Comparison of ENCODE assay signal across 26 cellular contexts in genomic region chr4:56535915-56536314, GRCh38. TPM values are rescaled to one million over a fixed set of nuclear protein-coding genes. Genes with fewer than 3 reads are reported as not detected.
"Had no signal": no experiment of that assay in that cellular context is flagged by ENCODE, and none has a peak within 500 bp of the region (broad histone marks: within the 10 kb centered on the region; RNA-seq: fewer than 3 reads in every experiment).

No MANE protein-coding gene starts in this region.

- H3K36me3 Mint-ChIP-seq: stimulated activated naive B cell treated with anti-CD40 and anti-IgM and Interleukin-4, amounts not matched to agents 10 μg/mL and 1 μg/mL and 100 μg/mL, for 72 hours had no signal

- H3K36me3 ChIP-seq: colonic mucosa, esophagus muscularis mucosa, gastroesophageal sphincter, heart left ventricle, left lung, prostate gland, right atrium auricular region, spleen, thoracic aorta, tibial nerve, upper lobe of left lung had no signal

- H3K27ac Mint-ChIP-seq: dendritic cell treated with granulocyte-macrophage colony-stimulating factor and Interleukin-4, amounts not matched to agents 40 ng/mL and 50 ng/mL, for 4 days; naive thymus-derived CD4-positive, alpha-beta T cell; nephron; stimulated activated naive B cell treated with anti-CD40 and anti-IgM and Interleukin-4, amounts not matched to agents 10 μg/mL and 1 μg/mL and 100 μg/mL, for 72 hours; stimulated activated naive CD8-positive, alpha-beta T cell treated with anti-CD3 and anti-CD28 coated beads, Interleukin-15, Interleukin-2, amounts not matched to agents 100 ng/mL and 50 ng/mL, for 24 hours had no signal

- H3K4me2 ChIP-seq: hepatocyte had no signal

- H3K79me2 ChIP-seq: hepatocyte had no signal

- ATAC-seq: foreskin keratinocyte; gastroesophageal sphincter; heart left ventricle; left cardiac atrium; left lung; naive thymus-derived CD4-positive, alpha-beta T cell; stimulated activated naive B cell treated with anti-CD40 and anti-IgM and Interleukin-4, amounts not matched to agents 10 μg/mL and 1 μg/mL and 100 μg/mL, for 72 hours had no signal

- DNase-seq: colonic mucosa; effector CD8-positive, alpha-beta T cell; foreskin keratinocyte; heart left ventricle; left cardiac atrium; left lung; mesenchymal stem cell; midbrain; naive thymus-derived CD4-positive, alpha-beta T cell; nucleus accumbens; spleen; stimulated activated CD4-positive, alpha-beta T cell treated with anti-CD3 and anti-CD28 coated beads, Interleukin-2, amount 100 ng/mL, for 48 hours; stimulated activated naive B cell treated with anti-CD40 and anti-IgM and Interleukin-4, amounts not matched to agents 10 μg/mL and 1 μg/mL and 100 μg/mL, for 72 hours; upper lobe of left lung had no signal

- H3K4me3 ChIP-seq: colonic mucosa, esophagus muscularis mucosa, gastroesophageal sphincter, heart left ventricle, hepatocyte, left lung, prostate gland, right atrium auricular region, skin epidermis, spleen, thoracic aorta, tibial nerve, upper lobe of left lung had no signal

- H3K27ac ChIP-seq: colonic mucosa, esophagus muscularis mucosa, foreskin keratinocyte, gastroesophageal sphincter, heart left ventricle, hepatocyte, left lung, prostate gland, right atrium auricular region, skin epidermis, spleen, thoracic aorta, tibial nerve, upper lobe of left lung had no signal

- H3K4me1 Mint-ChIP-seq: naive thymus-derived CD4-positive, alpha-beta T cell; nephron had no signal

- H3K4me3 Mint-ChIP-seq: dendritic cell treated with granulocyte-macrophage colony-stimulating factor and Interleukin-4, amounts not matched to agents 40 ng/mL and 50 ng/mL, for 4 days; naive thymus-derived CD4-positive, alpha-beta T cell; nephron; stimulated activated naive B cell treated with anti-CD40 and anti-IgM and Interleukin-4, amounts not matched to agents 10 μg/mL and 1 μg/mL and 100 μg/mL, for 72 hours; stimulated activated naive CD8-positive, alpha-beta T cell treated with anti-CD3 and anti-CD28 coated beads, Interleukin-15, Interleukin-2, amounts not matched to agents 100 ng/mL and 50 ng/mL, for 24 hours had no signal

- H3K9me3 ChIP-seq: colonic mucosa, esophagus muscularis mucosa, gastroesophageal sphincter, heart left ventricle, left lung, prostate gland, right atrium auricular region, spleen, thoracic aorta, tibial nerve, upper lobe of left lung had no signal

- H3K4me1 ChIP-seq: colonic mucosa, foreskin keratinocyte, prostate gland had no signal

- H3K27me3 ChIP-seq: right atrium auricular region, tibial nerve, upper lobe of left lung had no signal

- H3K9me3 Mint-ChIP-seq: dendritic cell treated with granulocyte-macrophage colony-stimulating factor and Interleukin-4, amounts not matched to agents 40 ng/mL and 50 ng/mL, for 4 days; nephron; stimulated activated naive B cell treated with anti-CD40 and anti-IgM and Interleukin-4, amounts not matched to agents 10 μg/mL and 1 μg/mL and 100 μg/mL, for 72 hours; stimulated activated naive CD8-positive, alpha-beta T cell treated with anti-CD3 and anti-CD28 coated beads, Interleukin-15, Interleukin-2, amounts not matched to agents 100 ng/mL and 50 ng/mL, for 24 hours had no signal

- H2AFZ ChIP-seq: hepatocyte had no signal

RNA-seq across cellular contexts. Expression of gene ARL9, which starts 30.3 kb away (rescaled TPM):
- total RNA-seq: hepatocyte, left cardiac atrium, lung microvascular endothelial cell, right atrium auricular region, thoracic aorta had no signal
- polyA plus RNA-seq: naive thymus-derived CD4-positive, alpha-beta T cell had no signal
